ENCODE assay signal across 1 cellular context in the genomic region with DNA sequence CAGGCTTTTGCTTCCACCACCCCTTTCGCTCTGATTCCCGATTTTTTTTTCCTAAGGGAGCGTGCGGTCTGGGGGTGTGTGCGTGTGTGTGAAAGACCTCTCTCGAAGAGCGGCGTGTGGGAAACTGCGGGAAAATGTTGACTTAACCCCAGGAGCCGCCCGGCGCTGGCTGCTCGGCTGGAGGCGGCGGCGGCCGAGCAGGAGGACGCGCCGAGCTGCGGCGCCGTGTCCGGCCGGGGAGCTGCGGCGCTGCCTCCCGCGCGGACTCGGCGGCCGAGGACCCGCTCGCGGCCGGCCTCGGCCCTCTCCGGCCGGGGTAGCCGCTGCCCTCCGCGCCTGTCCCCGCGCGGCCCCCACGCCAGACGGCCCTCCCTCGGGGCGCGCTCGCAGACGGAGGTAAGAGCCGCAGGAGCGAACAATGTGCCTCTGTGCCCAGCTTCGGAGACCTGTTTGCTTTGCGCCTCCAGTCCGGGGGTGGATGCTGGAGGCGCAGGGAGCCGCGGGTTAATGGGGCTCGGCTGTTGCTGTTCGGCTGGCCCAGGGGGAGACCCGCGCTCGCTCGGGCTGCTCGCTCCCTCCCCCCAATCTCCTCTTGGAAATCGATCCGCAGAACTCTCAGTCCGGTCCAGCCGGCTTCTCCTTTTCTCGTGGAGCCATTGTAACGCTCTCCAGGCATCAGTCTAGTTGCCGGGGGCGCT.
TF ChIP-seq lines count a peak whose summit lies in the region.

No MANE protein-coding gene starts in this region.

TF ChIP-seq in H1, 55 proteins besides CTCF, POLR2A, EP300 and RAD21 (continued from another document):
- TF ChIP-seq, protein P1, sequence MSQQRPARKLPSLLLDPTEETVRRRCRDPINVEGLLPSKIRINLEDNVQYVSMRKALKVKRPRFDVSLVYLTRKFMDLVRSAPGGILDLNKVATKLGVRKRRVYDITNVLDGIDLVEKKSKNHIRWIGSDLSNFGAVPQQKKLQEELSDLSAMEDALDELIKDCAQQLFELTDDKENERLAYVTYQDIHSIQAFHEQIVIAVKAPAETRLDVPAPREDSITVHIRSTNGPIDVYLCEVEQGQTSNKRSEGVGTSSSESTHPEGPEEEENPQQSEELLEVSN (IDR thresholded peaks at IDR 0.05), result no peak
- no peak for TF ChIP-seq CREB1 (IDR thresholded peaks at IDR 0.05)
- no peak for TF ChIP-seq JUN (IDR thresholded peaks at IDR 0.05; ENCODE audit: low read depth, low read length)
- no peak for TF ChIP-seq EZH2 (IDR thresholded peaks at IDR 0.05; ENCODE audit: low read depth, low read length, severe bottlenecking)
- TF ChIP-seq HDAC6 (IDR thresholded peaks at IDR 0.05; ENCODE audit: low read depth, low read length), result no peak
- TF ChIP-seq CHD7 (IDR thresholded peaks at IDR 0.05; ENCODE audit: insufficient replicate concordance, low read length), result no peak
